1 cellular context compared by ENCODE assay signal in genomic region chr6:91575032-91575431, GRCh38.
TF ChIP-seq lines count a peak whose summit lies in the region.

No MANE protein-coding gene starts in this region.

TF ChIP-seq in GM23338, 12 proteins besides CTCF, POLR2A, EP300 and RAD21 (continued from another document):
- no peak for TF ChIP-seq POLR2AphosphoS5 (IDR thresholded peaks at IDR 0.05; ENCODE audit: low read depth)
- TF ChIP-seq EZH2 (IDR thresholded peaks at IDR 0.05; ENCODE audit: low read depth, unreplicated experiment) = no peak
- TF ChIP-seq, protein P1, sequence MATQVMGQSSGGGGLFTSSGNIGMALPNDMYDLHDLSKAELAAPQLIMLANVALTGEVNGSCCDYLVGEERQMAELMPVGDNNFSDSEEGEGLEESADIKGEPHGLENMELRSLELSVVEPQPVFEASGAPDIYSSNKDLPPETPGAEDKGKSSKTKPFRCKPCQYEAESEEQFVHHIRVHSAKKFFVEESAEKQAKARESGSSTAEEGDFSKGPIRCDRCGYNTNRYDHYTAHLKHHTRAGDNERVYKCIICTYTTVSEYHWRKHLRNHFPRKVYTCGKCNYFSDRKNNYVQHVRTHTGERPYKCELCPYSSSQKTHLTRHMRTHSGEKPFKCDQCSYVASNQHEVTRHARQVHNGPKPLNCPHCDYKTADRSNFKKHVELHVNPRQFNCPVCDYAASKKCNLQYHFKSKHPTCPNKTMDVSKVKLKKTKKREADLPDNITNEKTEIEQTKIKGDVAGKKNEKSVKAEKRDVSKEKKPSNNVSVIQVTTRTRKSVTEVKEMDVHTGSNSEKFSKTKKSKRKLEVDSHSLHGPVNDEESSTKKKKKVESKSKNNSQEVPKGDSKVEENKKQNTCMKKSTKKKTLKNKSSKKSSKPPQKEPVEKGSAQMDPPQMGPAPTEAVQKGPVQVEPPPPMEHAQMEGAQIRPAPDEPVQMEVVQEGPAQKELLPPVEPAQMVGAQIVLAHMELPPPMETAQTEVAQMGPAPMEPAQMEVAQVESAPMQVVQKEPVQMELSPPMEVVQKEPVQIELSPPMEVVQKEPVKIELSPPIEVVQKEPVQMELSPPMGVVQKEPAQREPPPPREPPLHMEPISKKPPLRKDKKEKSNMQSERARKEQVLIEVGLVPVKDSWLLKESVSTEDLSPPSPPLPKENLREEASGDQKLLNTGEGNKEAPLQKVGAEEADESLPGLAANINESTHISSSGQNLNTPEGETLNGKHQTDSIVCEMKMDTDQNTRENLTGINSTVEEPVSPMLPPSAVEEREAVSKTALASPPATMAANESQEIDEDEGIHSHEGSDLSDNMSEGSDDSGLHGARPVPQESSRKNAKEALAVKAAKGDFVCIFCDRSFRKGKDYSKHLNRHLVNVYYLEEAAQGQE (IDR thresholded peaks at IDR 0.05; ENCODE audit: unreplicated experiment) = no peak
- no peak for TF ChIP-seq ZNF114 (CRISPR knock-in tag; IDR thresholded peaks at IDR 0.05)
- no peak for TF ChIP-seq ZNF331 (CRISPR knock-in tag; IDR thresholded peaks at IDR 0.05; ENCODE audit: low read depth)
- TF ChIP-seq EZH2phosphoT487 (IDR thresholded peaks at IDR 0.05; ENCODE audit: unreplicated experiment) = no peak
- no peak for TF ChIP-seq ZNF462 (CRISPR knock-in tag; IDR thresholded peaks at IDR 0.05)
